Comparison of ENCODE assay signal across 1 cellular context in the genomic region with DNA sequence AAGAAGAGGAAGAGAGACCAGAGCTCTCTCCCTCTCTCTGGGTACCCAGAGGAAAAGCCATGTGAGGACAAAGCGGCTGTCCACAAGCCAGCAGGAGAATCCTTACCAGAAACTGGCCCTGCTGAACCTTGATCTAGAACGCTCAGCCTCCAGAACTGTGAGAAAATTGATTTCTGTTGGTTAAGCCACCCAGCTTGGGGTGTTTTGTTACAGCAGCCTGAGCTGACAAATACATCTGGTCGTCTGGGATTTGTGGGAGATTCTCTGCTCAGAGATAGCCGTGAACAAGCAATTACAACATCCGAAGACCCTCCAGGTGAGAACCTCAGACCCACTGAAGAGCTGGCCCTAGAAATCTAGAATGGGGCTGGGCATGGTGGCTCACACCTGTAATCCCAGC.
TF ChIP-seq lines count a peak whose summit lies in the region.

No MANE protein-coding gene starts in this region.

TF ChIP-seq in HepG2, 621 proteins besides CTCF, POLR2A, EP300 and RAD21:
- peak; percentile 95 for TF ChIP-seq ZNF12 (CRISPR knock-in tag; IDR thresholded peaks at IDR 0.05)
- peak; percentile 93 for TF ChIP-seq RBAK (CRISPR knock-in tag; IDR thresholded peaks at IDR 0.05)
- TF ChIP-seq, protein P1, sequence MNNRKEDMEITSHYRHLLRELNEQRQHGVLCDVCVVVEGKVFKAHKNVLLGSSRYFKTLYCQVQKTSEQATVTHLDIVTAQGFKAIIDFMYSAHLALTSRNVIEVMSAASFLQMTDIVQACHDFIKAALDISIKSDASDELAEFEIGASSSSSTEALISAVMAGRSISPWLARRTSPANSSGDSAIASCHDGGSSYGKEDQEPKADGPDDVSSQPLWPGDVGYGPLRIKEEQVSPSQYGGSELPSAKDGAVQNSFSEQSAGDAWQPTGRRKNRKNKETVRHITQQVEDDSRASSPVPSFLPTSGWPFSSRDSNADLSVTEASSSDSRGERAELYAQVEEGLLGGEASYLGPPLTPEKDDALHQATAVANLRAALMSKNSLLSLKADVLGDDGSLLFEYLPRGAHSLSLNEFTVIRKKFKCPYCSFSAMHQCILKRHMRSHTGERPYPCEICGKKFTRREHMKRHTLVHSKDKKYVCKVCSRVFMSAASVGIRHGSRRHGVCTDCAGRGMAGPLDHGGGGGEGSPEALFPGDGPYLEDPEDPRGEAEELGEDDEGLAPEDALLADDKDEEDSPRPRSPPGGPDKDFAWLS (CRISPR knock-in tag; IDR thresholded peaks at IDR 0.05; ENCODE audit: borderline replicate concordance), result no peak
